ENCODE assay signal across 40 cellular contexts in genomic region chr9:72904267-72905093, GRCh38.
"Had no signal": no experiment of that assay in that cellular context is flagged by ENCODE, and none has a peak within 500 bp of the region (broad histone marks: within the 10 kb centered on the region; RNA-seq: fewer than 3 reads in every experiment).

No MANE protein-coding gene starts in this region.

- H3K4me1 ChIP-seq: breast epithelium had no signal

- H3K27ac Mint-ChIP-seq: activated CD4-positive, alpha-beta memory T cell treated with anti-CD3 and anti-CD28 coated beads, Interleukin-2, amount 10 ng/mL, durations not matched to agents 7 days and 5 days; activated CD4-positive, alpha-beta T cell treated with anti-CD3 and anti-CD28 coated beads for 36 hours; activated CD4-positive, alpha-beta T cell treated with anti-CD3 and anti-CD28 coated beads, Interleukin-2, amount 10 ng/mL, durations not matched to agents 7 days and 5 days; activated CD8-positive, alpha-beta memory T cell treated with anti-CD3 and anti-CD28 coated beads, Interleukin-2, amount 10 ng/mL, durations not matched to agents 7 days and 5 days; activated CD8-positive, alpha-beta T cell treated with anti-CD3 and anti-CD28 coated beads, Interleukin-2, amount 10 ng/mL, durations not matched to agents 7 days and 5 days; activated naive CD4-positive, alpha-beta T cell treated with anti-CD3 and anti-CD28 coated beads for 36 hours; activated naive CD4-positive, alpha-beta T cell treated with anti-CD3 and anti-CD28 coated beads, Interleukin-2, amount 50 U/mL, for 72 hours; activated naive CD8-positive, alpha-beta T cell treated with anti-CD3 and anti-CD28 coated beads for 36 hours; activated T-cell treated with anti-CD3 and anti-CD28 coated beads, Interleukin-2, amount 50 U/mL, for 72 hours; activated T-helper 1 cell treated with anti-CD3 and anti-CD28 coated beads, Interleukin-12 subunit alpha, Interleukin-12 subunit beta, Interleukin-2, Interleukin-4 antibody, amounts not matched to agents 30 ng/mL and 10 ng/mL and 1 ng/mL, durations not matched to agents 14 hours and 24 hours and 36 hours; activated T-helper 17 cell treated with anti-CD3 and anti-CD28 coated beads, Interleukin-2, amount 50 U/mL, for 72 hours; T-helper 1 cell treated with Interleukin-12 subunit alpha and Interleukin-12 subunit beta and Interleukin-4 antibody, amounts not matched to agents 30 μg/mL and 1 μg/mL, for 36 hours; T-helper 2 cell treated with Interferon-gamma antibody and Interleukin-4, amounts not matched to agents 5 μg/mL and 100 μg/mL, for 36 hours; WTC11 had no signal

- H3K4me1 Mint-ChIP-seq: activated CD4-positive, alpha-beta memory T cell treated with anti-CD3 and anti-CD28 coated beads, Interleukin-2, amount 10 ng/mL, durations not matched to agents 7 days and 5 days; activated CD4-positive, alpha-beta T cell treated with anti-CD3 and anti-CD28 coated beads for 36 hours; activated CD4-positive, alpha-beta T cell treated with anti-CD3 and anti-CD28 coated beads, Interleukin-2, amount 10 ng/mL, durations not matched to agents 7 days and 5 days; activated CD8-positive, alpha-beta memory T cell treated with anti-CD3 and anti-CD28 coated beads, Interleukin-2, amount 10 ng/mL, durations not matched to agents 7 days and 5 days; activated naive CD8-positive, alpha-beta T cell treated with anti-CD3 and anti-CD28 coated beads for 36 hours; activated T-helper 17 cell treated with anti-CD3 and anti-CD28 coated beads, Interleukin-2, amount 50 U/mL, for 72 hours; central memory CD8-positive, alpha-beta T cell had no signal

- DNase-seq: activated CD4-positive, alpha-beta memory T cell treated with anti-CD3 and anti-CD28 coated beads, Interleukin-2, amount 10 ng/mL, durations not matched to agents 7 days and 5 days; activated CD4-positive, alpha-beta T cell treated with anti-CD3 and anti-CD28 coated beads for 1 hour; activated CD4-positive, alpha-beta T cell treated with anti-CD3 and anti-CD28 coated beads for 36 hours; activated CD4-positive, alpha-beta T cell treated with anti-CD3 and anti-CD28 coated beads for 48 hours; activated CD4-positive, alpha-beta T cell treated with anti-CD3 and anti-CD28 coated beads, Interleukin-2, amount 10 ng/mL, durations not matched to agents 7 days and 5 days; activated CD4-positive, alpha-beta T cell treated with anti-CD3 and anti-CD28 coated beads, Interleukin-2, amount 50 U/mL, for 48 hours; activated CD4-positive, CD25-positive, alpha-beta regulatory T cell; activated CD8-positive, alpha-beta memory T cell treated with anti-CD3 and anti-CD28 coated beads for 24 hours; activated CD8-positive, alpha-beta memory T cell treated with anti-CD3 and anti-CD28 coated beads, Interleukin-2, amount 10 ng/mL, durations not matched to agents 7 days and 5 days; activated CD8-positive, alpha-beta memory T cell treated with anti-CD3 and anti-CD28 coated beads, Interleukin-2, amount 50 U/mL, for 48 hours; activated CD8-positive, alpha-beta T cell treated with anti-CD3 and anti-CD28 coated beads, Interleukin-2, amount 10 ng/mL, durations not matched to agents 7 days and 5 days; activated effector memory CD4-positive, alpha-beta T cell treated with anti-CD3 and anti-CD28 coated beads, Interleukin-2, amount 50 U/mL, for 16 hours; activated gamma-delta T cell treated with Interleukin-2 at 50 U/mL for 16 hours; activated naive CD4-positive, alpha-beta T cell; activated naive CD4-positive, alpha-beta T cell treated with anti-CD3 and anti-CD28 coated beads for 36 hours; activated naive CD4-positive, alpha-beta T cell treated with anti-CD3 and anti-CD28 coated beads, Interleukin-2, amount 50 U/mL, for 16 hours; activated naive CD8-positive, alpha-beta T cell treated with anti-CD3 and anti-CD28 coated beads for 36 hours; activated T-cell treated with anti-CD3 and anti-CD28 coated beads, Interleukin-2, amount 50 U/mL, for 1 hour; activated T-cell treated with anti-CD3 and anti-CD28 coated beads, Interleukin-2, amount 50 U/mL, for 4 hours; activated T-cell treated with anti-CD3 and anti-CD28 coated beads, Interleukin-2, amount 50 U/mL, for 72 hours; adrenal gland; amniotic stem cell; aorta; body of pancreas; brain microvascular endothelial cell; cerebellar nuclear complex; T-helper 1 cell; T-helper 2 cell; T-helper 9 cell; WERI-Rb-1 had no signal

- H3K9me3 Mint-ChIP-seq: activated CD4-positive, alpha-beta memory T cell treated with anti-CD3 and anti-CD28 coated beads, Interleukin-2, amount 10 ng/mL, durations not matched to agents 7 days and 5 days; activated CD4-positive, alpha-beta T cell treated with anti-CD3 and anti-CD28 coated beads, Interleukin-2, amount 10 ng/mL, durations not matched to agents 7 days and 5 days; activated naive CD4-positive, alpha-beta T cell treated with anti-CD3 and anti-CD28 coated beads for 36 hours; activated naive CD4-positive, alpha-beta T cell treated with anti-CD3 and anti-CD28 coated beads, Interleukin-2, amount 50 U/mL, for 72 hours; activated naive CD8-positive, alpha-beta T cell treated with anti-CD3 and anti-CD28 coated beads for 36 hours; activated T-cell treated with anti-CD3 and anti-CD28 coated beads, Interleukin-2, amount 50 U/mL, for 4 hours; activated T-cell treated with anti-CD3 and anti-CD28 coated beads, Interleukin-2, amount 50 U/mL, for 72 hours; activated T-helper 1 cell treated with anti-CD3 and anti-CD28 coated beads, Interleukin-12 subunit alpha, Interleukin-12 subunit beta, Interleukin-2, Interleukin-4 antibody, amounts not matched to agents 30 ng/mL and 10 ng/mL and 1 ng/mL, durations not matched to agents 14 hours and 24 hours and 36 hours; activated T-helper 17 cell treated with anti-CD3 and anti-CD28 coated beads, Interleukin-2, amount 50 U/mL, for 72 hours; central memory CD8-positive, alpha-beta T cell; T-helper 1 cell treated with Interleukin-12 subunit alpha and Interleukin-12 subunit beta and Interleukin-4 antibody, amounts not matched to agents 30 μg/mL and 1 μg/mL, for 36 hours; T-helper 2 cell treated with Interferon-gamma antibody and Interleukin-4, amounts not matched to agents 5 μg/mL and 100 μg/mL, for 36 hours; WTC11 had no signal

- H3K4me3 ChIP-seq: adrenal gland, body of pancreas, breast epithelium had no signal

- H3K36me3 Mint-ChIP-seq: activated CD8-positive, alpha-beta memory T cell treated with anti-CD3 and anti-CD28 coated beads, Interleukin-2, amount 10 ng/mL, durations not matched to agents 7 days and 5 days; activated naive CD4-positive, alpha-beta T cell treated with anti-CD3 and anti-CD28 coated beads, Interleukin-2, amount 50 U/mL, for 72 hours; activated naive CD8-positive, alpha-beta T cell treated with anti-CD3 and anti-CD28 coated beads for 36 hours; WTC11 had no signal

- H3K27ac ChIP-seq: adrenal gland, body of pancreas, brain microvascular endothelial cell, breast epithelium, WERI-Rb-1 had no signal

- FAIRE-seq: astrocyte had no signal

- H3K36me3 ChIP-seq: brain microvascular endothelial cell, breast epithelium, WERI-Rb-1 had no signal

- H3K27me3 ChIP-seq: adrenal gland, body of pancreas, brain microvascular endothelial cell, breast epithelium had no signal

- H3K27me3 Mint-ChIP-seq: activated CD4-positive, alpha-beta T cell treated with anti-CD3 and anti-CD28 coated beads for 36 hours had no signal

- ATAC-seq: activated CD4-positive, alpha-beta T cell treated with anti-CD3 and anti-CD28 coated beads for 36 hours; activated CD4-positive, CD25-positive, alpha-beta regulatory T cell treated with anti-CD3 and anti-CD28 coated beads, Interleukin-2, amount 50 U/mL, for 24 hours; activated CD8-positive, alpha-beta memory T cell treated with anti-CD3 and anti-CD28 coated beads, Interleukin-2, amount 10 ng/mL, durations not matched to agents 7 days and 5 days; activated CD8-positive, alpha-beta T cell treated with anti-CD3 and anti-CD28 coated beads, Interleukin-2, amount 10 ng/mL, durations not matched to agents 7 days and 5 days; activated naive CD4-positive, alpha-beta T cell treated with anti-CD3 and anti-CD28 coated beads, Interleukin-2, amount 50 U/mL, for 72 hours; activated T-cell treated with anti-CD3 and anti-CD28 coated beads, Interleukin-2, amount 50 U/mL, for 4 hours; activated T-cell treated with anti-CD3 and anti-CD28 coated beads, Interleukin-2, amount 50 U/mL, for 72 hours; activated T-helper 17 cell treated with anti-CD3 and anti-CD28 coated beads, Interleukin-2, amount 50 U/mL, for 72 hours; body of pancreas; WTC11 had no signal

- H3K9me3 ChIP-seq: adrenal gland, body of pancreas, breast epithelium had no signal

- H3K4me3 Mint-ChIP-seq: activated CD4-positive, alpha-beta memory T cell treated with anti-CD3 and anti-CD28 coated beads, Interleukin-2, amount 10 ng/mL, durations not matched to agents 7 days and 5 days; activated CD4-positive, alpha-beta T cell treated with anti-CD3 and anti-CD28 coated beads for 36 hours; activated CD4-positive, alpha-beta T cell treated with anti-CD3 and anti-CD28 coated beads, Interleukin-2, amount 10 ng/mL, durations not matched to agents 7 days and 5 days; activated CD8-positive, alpha-beta memory T cell treated with anti-CD3 and anti-CD28 coated beads, Interleukin-2, amount 10 ng/mL, durations not matched to agents 7 days and 5 days; activated CD8-positive, alpha-beta T cell treated with anti-CD3 and anti-CD28 coated beads, Interleukin-2, amount 10 ng/mL, durations not matched to agents 7 days and 5 days; activated naive CD4-positive, alpha-beta T cell treated with anti-CD3 and anti-CD28 coated beads for 36 hours; activated naive CD8-positive, alpha-beta T cell treated with anti-CD3 and anti-CD28 coated beads for 36 hours; activated T-cell treated with anti-CD3 and anti-CD28 coated beads, Interleukin-2, amount 50 U/mL, for 4 hours; activated T-cell treated with anti-CD3 and anti-CD28 coated beads, Interleukin-2, amount 50 U/mL, for 72 hours; activated T-helper 1 cell treated with anti-CD3 and anti-CD28 coated beads, Interleukin-12 subunit alpha, Interleukin-12 subunit beta, Interleukin-2, Interleukin-4 antibody, amounts not matched to agents 30 ng/mL and 10 ng/mL and 1 ng/mL, durations not matched to agents 14 hours and 24 hours and 36 hours; activated T-helper 17 cell treated with anti-CD3 and anti-CD28 coated beads, Interleukin-2, amount 50 U/mL, for 72 hours; central memory CD8-positive, alpha-beta T cell; T-helper 1 cell treated with Interleukin-12 subunit alpha and Interleukin-12 subunit beta and Interleukin-4 antibody, amounts not matched to agents 30 μg/mL and 1 μg/mL, for 36 hours; T-helper 2 cell treated with Interferon-gamma antibody and Interleukin-4, amounts not matched to agents 5 μg/mL and 100 μg/mL, for 36 hours; WTC11 had no signal
